Comparison of ENCODE assay signal across 3 cellular contexts in genomic region chr4:178966644-178967043, GRCh38.
"Had no signal": no experiment of that assay in that cellular context is flagged by ENCODE, and none has a peak within 500 bp of the region (broad histone marks: within the 10 kb centered on the region; RNA-seq: fewer than 3 reads in every experiment).

No MANE protein-coding gene starts in this region.

- DNase-seq: GDM1, GF-D8 had no signal

- H3K4me3 ChIP-seq: GM12878 had no signal

- ATAC-seq: GM12878 had no signal
